Comparison of ENCODE assay signal across 13 cellular contexts in the genomic region with DNA sequence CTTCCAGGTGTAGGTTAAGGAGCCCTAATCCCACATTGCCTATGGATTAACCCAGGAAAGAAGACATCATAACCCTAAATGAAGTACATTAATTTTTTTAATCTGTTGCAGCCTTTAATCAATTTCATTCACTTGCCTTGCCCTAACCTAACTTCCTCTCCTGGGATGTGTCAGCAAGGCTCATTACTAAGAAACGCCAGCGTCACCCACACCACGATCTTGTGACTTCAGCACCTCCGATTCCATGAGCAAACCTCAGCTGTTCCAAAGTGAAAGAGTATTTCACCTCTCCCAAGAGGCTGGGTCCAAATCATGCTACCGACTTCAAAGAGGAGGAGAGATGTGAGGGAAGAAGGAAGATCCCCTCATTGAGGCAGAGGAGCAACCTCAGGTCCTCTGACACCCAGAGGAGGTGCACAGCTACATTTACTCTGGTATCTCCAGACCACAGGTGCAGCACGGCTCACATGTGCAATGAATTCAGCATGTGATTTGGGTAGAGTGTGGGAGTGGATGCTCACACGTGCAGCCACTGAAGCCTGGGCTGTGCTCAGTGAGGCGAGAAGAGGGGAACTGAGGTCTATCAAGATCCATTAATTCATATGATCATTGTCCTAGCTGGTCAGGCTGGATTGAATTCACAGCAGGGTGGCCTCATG.
DNase-seq lines count a peak whose midpoint lies in the region; ATAC-seq and TF ChIP-seq lines count a peak whose summit lies in the region.
"Had no signal": no experiment of that assay in that cellular context is flagged by ENCODE, and none has a peak within 500 bp of the region (broad histone marks: within the 10 kb centered on the region; RNA-seq: fewer than 3 reads in every experiment).

No MANE protein-coding gene starts in this region.

- peak overlapping the region; percentile 55 for H3K27ac ChIP-seq in OCI-LY3 (ENCODE audit: low read length)
- no peak overlapping the region for H3K27ac ChIP-seq in Peyer's patch
- H3K27ac ChIP-seq: psoas muscle, vagina had no signal

- peaks cover 2% of the 10 kb centered on the region for H3K27me3 Mint-ChIP-seq in endothelial cell (ENCODE audit: unreplicated experiment)

- no peaks in the 10 kb centered on the region for H3K36me3 Mint-ChIP-seq in endothelial cell (ENCODE audit: low read depth, unreplicated experiment)
- H3K36me3 Mint-ChIP-seq: activated CD4-positive, alpha-beta memory T cell treated with anti-CD3 and anti-CD28 coated beads for 36 hours had no signal

- H3K4me3 ChIP-seq in GM12865 (ENCODE audit: low read depth, low read length): no peak overlapping the region
- H3K4me3 ChIP-seq in OCI-LY3 (ENCODE audit: low read length): peak overlapping the region; percentile 72
- no peak overlapping the region for H3K4me3 ChIP-seq in Peyer's patch
- H3K4me3 ChIP-seq: psoas muscle, vagina had no signal

- no peaks in the 10 kb centered on the region for H3K4me1 Mint-ChIP-seq in endothelial cell (ENCODE audit: unreplicated experiment)

- H3K9me3 ChIP-seq in OCI-LY3 (ENCODE audit: insufficient read depth, low read length) (no peaks in the 10 kb centered on the region), Peyer's patch (no peaks in the 10 kb centered on the region)
- H3K9me3 ChIP-seq: psoas muscle, vagina had no signal

- H3K27me3 ChIP-seq in OCI-LY3 (ENCODE audit: low read depth, low read length) (peaks cover 6% of the 10 kb centered on the region; the same call in 1 of the 2 replicates), Peyer's patch (no peaks in the 10 kb centered on the region)
- H3K27me3 ChIP-seq: vagina had no signal

- no peak overlapping the region for H3K4me3 Mint-ChIP-seq in endothelial cell (ENCODE audit: unreplicated experiment)
- H3K4me3 Mint-ChIP-seq: activated CD4-positive, alpha-beta memory T cell treated with anti-CD3 and anti-CD28 coated beads for 36 hours had no signal

- H3K27ac Mint-ChIP-seq in endothelial cell (ENCODE audit: unreplicated experiment): no peak overlapping the region
- H3K27ac Mint-ChIP-seq: activated CD4-positive, alpha-beta memory T cell treated with anti-CD3 and anti-CD28 coated beads for 36 hours had no signal

- no peaks in the 10 kb centered on the region for H3K9me3 Mint-ChIP-seq in endothelial cell (ENCODE audit: unreplicated experiment)
- H3K9me3 Mint-ChIP-seq: activated CD4-positive, alpha-beta memory T cell treated with anti-CD3 and anti-CD28 coated beads for 36 hours had no signal

- no peak for TF ChIP-seq POLR2A in Peyer's patch (IDR thresholded peaks at IDR 0.05)

- H3K4me1 ChIP-seq in OCI-LY3 (ENCODE audit: low read length): peaks cover 56% of the 10 kb centered on the region
- H3K4me1 ChIP-seq in Peyer's patch: no peaks in the 10 kb centered on the region
- H3K4me1 ChIP-seq: psoas muscle, vagina had no signal

- no peaks in the 10 kb centered on the region for H4K20me1 ChIP-seq in OCI-LY3 (ENCODE audit: insufficient read depth, low read length)

- ATAC-seq in GM19452 (IDR thresholded peaks at IDR 0.05; ENCODE audit: unreplicated experiment) (peak; percentile 55), HG02884 (IDR thresholded peaks at IDR 0.05; ENCODE audit: unreplicated experiment) (peak; percentile 76)
- ATAC-seq: HCT116, psoas muscle had no signal

- H3K4me2 ChIP-seq in OCI-LY3 (ENCODE audit: low read length): peak overlapping the region; percentile 93

- H3K79me2 ChIP-seq in OCI-LY3 (ENCODE audit: low read length): no peaks in the 10 kb centered on the region

- H3K9ac ChIP-seq in OCI-LY3 (ENCODE audit: low read length): peak overlapping the region; percentile 48; the same call in 1 of the 2 replicates

- H3K36me3 ChIP-seq in OCI-LY3 (replicated peaks; ENCODE audit: low read depth, low read length): no peaks in the 10 kb centered on the region
- no peaks in the 10 kb centered on the region for H3K36me3 ChIP-seq in Peyer's patch
- H3K36me3 ChIP-seq: vagina had no signal

- TF ChIP-seq CTCF in GM12865 (IDR thresholded peaks at IDR 0.05; ENCODE audit: insufficient read depth, low read depth, low read length, missing control alignments): no peak
- no peak for TF ChIP-seq CTCF in OCI-LY3 (IDR thresholded peaks at IDR 0.05; ENCODE audit: low read depth, low read length)
- TF ChIP-seq CTCF in Peyer's patch (IDR thresholded peaks at IDR 0.05): no peak
- TF ChIP-seq CTCF in endothelial cell (IDR thresholded peaks at IDR 0.05; ENCODE audit: unreplicated experiment): no peak

- H2AFZ ChIP-seq in OCI-LY3 (ENCODE audit: low read depth, low read length): peak overlapping the region; percentile 48

- peak; percentile 16 for DNase-seq in GM12865 (ENCODE audit: low read depth)
- DNase-seq in Peyer's patch: no peak
- no peak for DNase-seq in NCI-H2227 (lab: John Stamatoyannopoulos, UW; ENCODE audit: unreplicated experiment)
- no peak for DNase-seq in endothelial cell (ENCODE audit: low spot score)
- no peak for DNase-seq in NCI-H524 treated with DMSO at 0.1 percent for 48 hours (lab: John Stamatoyannopoulos, UW)
- DNase-seq: activated CD4-positive, alpha-beta memory T cell treated with anti-CD3 and anti-CD28 coated beads for 36 hours; NCI-H1092 treated with DMSO at 0.1 percent for 48 hours had no signal
